ENCODE assay signal across 18 cellular contexts in the genomic region with DNA sequence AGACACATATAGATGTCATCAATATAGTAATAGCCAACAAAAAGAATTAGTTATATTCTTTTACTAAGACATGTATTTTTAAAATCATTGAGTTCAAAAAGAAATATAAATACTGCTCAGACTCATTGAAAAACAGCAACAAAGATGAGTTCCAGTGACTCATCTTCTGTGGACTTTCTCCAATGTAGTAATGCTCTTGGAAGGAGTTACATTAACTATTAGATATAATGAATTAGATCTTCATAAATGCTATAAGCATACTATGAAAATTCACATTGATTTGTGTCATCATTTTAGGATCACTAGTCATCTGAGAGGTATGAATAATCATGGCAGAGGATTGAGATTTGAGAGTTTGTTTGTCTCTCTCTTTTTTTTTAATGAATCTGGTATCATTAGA.
DNase-seq lines count a peak whose midpoint lies in the region; ATAC-seq, FAIRE-seq and TF ChIP-seq lines count a peak whose summit lies in the region.
"Had no signal": no experiment of that assay in that cellular context is flagged by ENCODE, and none has a peak within 500 bp of the region (broad histone marks: within the 10 kb centered on the region; RNA-seq: fewer than 3 reads in every experiment).

No MANE protein-coding gene starts in this region.

- no peak overlapping the region for H2AFZ ChIP-seq in PC-3 (ENCODE audit: low read length)

- peak; percentile 37 for DNase-seq in ELR (ENCODE audit: low read depth)
- DNase-seq in PC-3 = peak; percentile 30
- DNase-seq in bronchial epithelial cell (ENCODE audit: low read depth) = peak; percentile 34
- peak; percentile 4 for DNase-seq in fibroblast of pulmonary artery (ENCODE audit: low read depth)
- no peak for DNase-seq in SW 1271 (lab: John Stamatoyannopoulos, UW)
- no peak for DNase-seq in NCI-H748 treated with DMSO at 0.1 percent for 48 hours (lab: John Stamatoyannopoulos, UW)
- DNase-seq: Calu3; CD4-positive, alpha-beta T cell; DMS79 treated with DMSO at 0.1 percent for 48 hours; HCEC 1CT; KBM-7 had no signal

- no peak for FAIRE-seq in bronchial epithelial cell (lab: Jason Lieb, UNC)
- FAIRE-seq: G401.6, GM12891, H54 had no signal

- H3K36me3 ChIP-seq in PC-3 (ENCODE audit: low read depth, low read length) (no peaks in the 10 kb centered on the region), bronchial epithelial cell (ENCODE audit: control insufficient read depth, insufficient read depth, low read length) (no peaks in the 10 kb centered on the region)

- ATAC-seq in PC-3 (peak; percentile 38), GM19467 (IDR thresholded peaks at IDR 0.05; ENCODE audit: unreplicated experiment) (no peak), GM18861 (IDR thresholded peaks at IDR 0.05; ENCODE audit: unreplicated experiment) (no peak)
- ATAC-seq: GM23338 had no signal

- H4K20me1 ChIP-seq in PC-3 (ENCODE audit: low read length) = no peaks in the 10 kb centered on the region

- H3K4me3 ChIP-seq in PC-3 (ENCODE audit: low read length) (no peak overlapping the region), bronchial epithelial cell (ENCODE audit: low read depth, low read length) (no peak overlapping the region), fibroblast of pulmonary artery (replicated peaks; ENCODE audit: low read depth, low read length) (no peak overlapping the region)
- H3K4me3 ChIP-seq: GM23338 had no signal

- TF ChIP-seq CTCF in PC-3 (conservative IDR thresholded peaks at IDR 0.05; ENCODE audit: low read depth, low read length) = no peak
- TF ChIP-seq CTCF in bronchial epithelial cell (IDR thresholded peaks at IDR 0.05; ENCODE audit: insufficient read depth, low read length, severe bottlenecking) = no peak
- no peak for TF ChIP-seq CTCF in fibroblast of pulmonary artery (IDR thresholded peaks at IDR 0.05; ENCODE audit: low read length, missing control alignments)

- H3K9me3 ChIP-seq in PC-3 (ENCODE audit: low read length) = no peaks in the 10 kb centered on the region

- H3K4me2 ChIP-seq in PC-3 (ENCODE audit: low read length) = no peak overlapping the region
- H3K4me2 ChIP-seq: GM23338 had no signal

- H3F3A ChIP-seq in PC-3 (ENCODE audit: low read length, unreplicated experiment) = no peaks in the 10 kb centered on the region

- H3K27ac ChIP-seq in PC-3 (ENCODE audit: low read length) = no peak overlapping the region
- H3K27ac ChIP-seq: C4-2B had no signal

- intact Hi-C loops in PC-3 (cut with micrococcal nuclease) = no loop called here

- POLR2A ChIA-PET in PC-3 (lab: Charles Lee; ENCODE audit: unreplicated experiment) = no interaction called here

- no TSS peak for BruUV-seq in PC-3 (replicated peaks; lab: Mats Ljungman, UMichigan)

- no peaks in the 10 kb centered on the region for H3K27me3 ChIP-seq in PC-3 (ENCODE audit: low read length)
- no peaks in the 10 kb centered on the region for H3K27me3 ChIP-seq in bronchial epithelial cell (ENCODE audit: control insufficient read depth, insufficient read depth, low read length)

- no peaks in the 10 kb centered on the region for H3K9me2 ChIP-seq in PC-3 (replicated peaks; ENCODE audit: low read length)

- no peaks in the 10 kb centered on the region for H3K4me1 ChIP-seq in PC-3 (ENCODE audit: insufficient read depth, low read length)

- H3K9ac ChIP-seq in PC-3 (ENCODE audit: low read length) = no peak overlapping the region

- CTCF ChIA-PET in PC-3 (lab: Charles Lee) = no interaction called here

- no peaks in the 10 kb centered on the region for H3K79me2 ChIP-seq in PC-3 (ENCODE audit: low read length)

Comparison
In these comparisons a context has a peak if more than half of its experiments do, and no peak if none do; other contexts are left out.
1. DNase-seq: peak in ELR (single experiment), PC-3 (single experiment), bronchial epithelial cell (single experiment) and fibroblast of pulmonary artery (single experiment); none in SW 1271 (0 of 2) and NCI-H748 treated with DMSO at 0.1 percent for 48 hours (single experiment).